Comparison of ENCODE assay signal across 26 cellular contexts in genomic region chr6:1722801-1723200, GRCh38.
"Had no signal": no experiment of that assay in that cellular context is flagged by ENCODE, and none has a peak within 500 bp of the region (broad histone marks: within the 10 kb centered on the region; RNA-seq: fewer than 3 reads in every experiment).

No MANE protein-coding gene starts in this region.

- H3K9me3 Mint-ChIP-seq: effector memory CD8-positive, alpha-beta T cell; memory B cell; mesothelial cell of epicardium; naive B cell; nephron; neural progenitor cell; stimulated activated effector memory CD8-positive, alpha-beta T cell treated with anti-CD3 and anti-CD28 coated beads, Interleukin-12 subunit alpha, Interleukin-12 subunit beta, amount 100 ng/mL, for 72 hours; stimulated activated naive CD8-positive, alpha-beta T cell treated with anti-CD3 and anti-CD28 coated beads, Interleukin-15, Interleukin-2, amounts not matched to agents 100 ng/mL and 50 ng/mL, for 24 hours had no signal

- H3K9ac ChIP-seq: neural progenitor cell had no signal

- H3K27me3 ChIP-seq: foreskin keratinocyte, gastroesophageal sphincter, heart left ventricle, hepatocyte, neural progenitor cell, right atrium auricular region, sigmoid colon, transverse colon, upper lobe of right lung, uterus had no signal

- H3K4me3 Mint-ChIP-seq: effector memory CD8-positive, alpha-beta T cell; memory B cell; mesothelial cell of epicardium; naive B cell; nephron; neural progenitor cell; stimulated activated effector memory CD8-positive, alpha-beta T cell treated with anti-CD3 and anti-CD28 coated beads, Interleukin-12 subunit alpha, Interleukin-12 subunit beta, amount 100 ng/mL, for 72 hours; stimulated activated naive CD8-positive, alpha-beta T cell treated with anti-CD3 and anti-CD28 coated beads, Interleukin-15, Interleukin-2, amounts not matched to agents 100 ng/mL and 50 ng/mL, for 24 hours had no signal

- ATAC-seq: effector memory CD8-positive, alpha-beta T cell; foreskin keratinocyte; gastroesophageal sphincter; heart left ventricle; left lobe of liver; mucosa of descending colon; stimulated activated effector memory CD8-positive, alpha-beta T cell treated with anti-CD3 and anti-CD28 coated beads, Interleukin-12 subunit alpha, Interleukin-12 subunit beta, amount 100 ng/mL, for 72 hours; upper lobe of right lung had no signal

- H3K4me3 ChIP-seq: gastroesophageal sphincter, heart left ventricle, hepatocyte, lung, mucosa of descending colon, neural progenitor cell, prostate gland, right atrium auricular region, sigmoid colon, thoracic aorta, transverse colon, upper lobe of right lung, uterus had no signal

- H2AFZ ChIP-seq: hepatocyte, neural progenitor cell had no signal

- H3K4me2 ChIP-seq: hepatocyte, neural progenitor cell had no signal

- H3K9me3 ChIP-seq: gastroesophageal sphincter, heart left ventricle, mucosa of descending colon, prostate gland, right atrium auricular region, sigmoid colon, thoracic aorta, transverse colon, upper lobe of right lung, uterus had no signal

- H3K27me3 Mint-ChIP-seq: effector memory CD8-positive, alpha-beta T cell; memory B cell; naive B cell; stimulated activated naive CD8-positive, alpha-beta T cell treated with anti-CD3 and anti-CD28 coated beads, Interleukin-15, Interleukin-2, amounts not matched to agents 100 ng/mL and 50 ng/mL, for 24 hours had no signal

- H3K27ac Mint-ChIP-seq: effector memory CD8-positive, alpha-beta T cell; memory B cell; mesothelial cell of epicardium; naive B cell; nephron; neural progenitor cell; stimulated activated effector memory CD8-positive, alpha-beta T cell treated with anti-CD3 and anti-CD28 coated beads, Interleukin-12 subunit alpha, Interleukin-12 subunit beta, amount 100 ng/mL, for 72 hours; stimulated activated naive CD8-positive, alpha-beta T cell treated with anti-CD3 and anti-CD28 coated beads, Interleukin-15, Interleukin-2, amounts not matched to agents 100 ng/mL and 50 ng/mL, for 24 hours had no signal

- DNase-seq: cortex of kidney; effector memory CD8-positive, alpha-beta T cell; foreskin keratinocyte; heart left ventricle; kidney; mucosa of descending colon; naive B cell; sigmoid colon; stimulated activated CD4-positive, alpha-beta T cell treated with anti-CD3 and anti-CD28 coated beads, Interleukin-2, amount 100 ng/mL, for 24 hours; stimulated activated CD4-positive, alpha-beta T cell treated with anti-CD3 and anti-CD28 coated beads, Interleukin-4, amount 100 ng/mL, for 24 hours; transverse colon; upper lobe of right lung; uterus had no signal

- H3K36me3 Mint-ChIP-seq: mesothelial cell of epicardium, neural progenitor cell had no signal

- H3K27ac ChIP-seq: foreskin keratinocyte, gastroesophageal sphincter, heart left ventricle, hepatocyte, neural progenitor cell, prostate gland, right atrium auricular region, sigmoid colon, thoracic aorta, transverse colon, upper lobe of right lung, uterus had no signal

- H3K4me1 ChIP-seq: foreskin keratinocyte, gastroesophageal sphincter, prostate gland, sigmoid colon, upper lobe of right lung, uterus had no signal

- H3K79me2 ChIP-seq: hepatocyte had no signal

- H3K36me3 ChIP-seq: heart left ventricle, neural progenitor cell, prostate gland, right atrium auricular region, sigmoid colon, transverse colon, upper lobe of right lung, uterus had no signal

- H3K4me1 Mint-ChIP-seq: stimulated activated effector memory CD8-positive, alpha-beta T cell treated with anti-CD3 and anti-CD28 coated beads, Interleukin-12 subunit alpha, Interleukin-12 subunit beta, amount 100 ng/mL, for 72 hours had no signal
